9 cellular contexts compared by ENCODE assay signal in the genomic region with DNA sequence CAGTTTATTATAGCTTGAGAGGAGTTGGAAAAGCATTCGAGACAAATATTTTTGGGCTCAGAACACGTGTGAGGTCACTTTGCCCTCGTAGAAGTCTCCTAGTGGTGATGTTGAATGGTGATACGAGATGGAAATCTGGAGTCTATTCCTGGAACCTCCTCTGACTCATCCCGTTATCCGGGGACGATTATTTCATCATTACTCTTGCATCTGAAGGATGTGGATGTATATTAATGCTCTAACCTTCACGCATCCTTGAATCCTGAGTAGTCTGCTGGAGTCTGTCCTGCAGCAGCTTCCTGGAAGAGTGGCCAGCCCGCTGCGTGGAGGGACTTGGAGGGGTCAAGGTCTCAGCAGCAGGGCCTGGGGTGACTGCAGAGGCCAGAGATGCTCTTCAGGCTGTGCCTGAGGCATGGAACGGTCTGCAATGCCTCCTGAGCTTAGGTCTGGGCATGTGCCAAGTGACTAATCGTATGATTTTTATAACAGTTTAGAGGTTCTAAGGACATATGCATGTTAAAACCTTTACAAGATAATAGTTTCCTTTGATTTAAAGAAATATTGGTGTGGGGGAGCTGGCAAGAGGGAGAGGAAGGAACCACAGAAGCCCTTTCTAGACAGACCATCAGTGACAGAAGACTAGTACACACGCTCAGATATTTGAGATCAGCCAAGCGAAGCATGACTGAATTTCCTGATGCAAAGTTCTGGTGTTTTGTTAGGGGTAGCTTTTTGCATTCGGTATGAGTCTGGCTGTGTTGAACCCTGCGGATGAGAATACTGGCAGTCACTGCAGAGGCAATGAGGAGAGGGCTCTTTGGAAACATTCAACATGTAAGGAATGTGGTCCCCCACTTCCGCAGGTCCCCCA.
DNase-seq lines count a peak whose midpoint lies in the region; ATAC-seq and FAIRE-seq lines count a peak whose summit lies in the region.
"Had no signal": no experiment of that assay in that cellular context is flagged by ENCODE, and none has a peak within 500 bp of the region (broad histone marks: within the 10 kb centered on the region; RNA-seq: fewer than 3 reads in every experiment).

No MANE protein-coding gene starts in this region.

- in situ Hi-C loops in ACHN (cut with HindIII; ENCODE audit: low pct_ligation_motif_present, low pct_unique_long_range_greater_than_20kb, low sequenced_read_pairs) = no loop called here

- ATAC-seq in GM19438 (IDR thresholded peaks at IDR 0.05; ENCODE audit: low read depth, unreplicated experiment) = peak; percentile 64
- ATAC-seq in HG03280 (IDR thresholded peaks at IDR 0.05; ENCODE audit: unreplicated experiment) = no peak
- ATAC-seq in HG03439 (IDR thresholded peaks at IDR 0.05; ENCODE audit: unreplicated experiment) = no peak
- no peak for ATAC-seq in HG03571 (IDR thresholded peaks at IDR 0.05; ENCODE audit: unreplicated experiment)
- ATAC-seq: CD8-positive, alpha-beta T cell had no signal

- FAIRE-seq in HTR-8/SVneo (lab: Jason Lieb, UNC) = peak; percentile 48

- peak; percentile 96 for DNase-seq in ACHN
- DNase-seq in HTR-8/SVneo (ENCODE audit: insufficient read length, low spot score) = peak; percentile 74
- DNase-seq in fibroblast of peridontal ligament (ENCODE audit: extremely low read depth) = peak; percentile 49
- DNase-seq in mucosa of gallbladder (ENCODE audit: low spot score) = no peak
- DNase-seq: CD8-positive, alpha-beta T cell had no signal
